ENCODE assay signal across 9 cellular contexts in the genomic region with DNA sequence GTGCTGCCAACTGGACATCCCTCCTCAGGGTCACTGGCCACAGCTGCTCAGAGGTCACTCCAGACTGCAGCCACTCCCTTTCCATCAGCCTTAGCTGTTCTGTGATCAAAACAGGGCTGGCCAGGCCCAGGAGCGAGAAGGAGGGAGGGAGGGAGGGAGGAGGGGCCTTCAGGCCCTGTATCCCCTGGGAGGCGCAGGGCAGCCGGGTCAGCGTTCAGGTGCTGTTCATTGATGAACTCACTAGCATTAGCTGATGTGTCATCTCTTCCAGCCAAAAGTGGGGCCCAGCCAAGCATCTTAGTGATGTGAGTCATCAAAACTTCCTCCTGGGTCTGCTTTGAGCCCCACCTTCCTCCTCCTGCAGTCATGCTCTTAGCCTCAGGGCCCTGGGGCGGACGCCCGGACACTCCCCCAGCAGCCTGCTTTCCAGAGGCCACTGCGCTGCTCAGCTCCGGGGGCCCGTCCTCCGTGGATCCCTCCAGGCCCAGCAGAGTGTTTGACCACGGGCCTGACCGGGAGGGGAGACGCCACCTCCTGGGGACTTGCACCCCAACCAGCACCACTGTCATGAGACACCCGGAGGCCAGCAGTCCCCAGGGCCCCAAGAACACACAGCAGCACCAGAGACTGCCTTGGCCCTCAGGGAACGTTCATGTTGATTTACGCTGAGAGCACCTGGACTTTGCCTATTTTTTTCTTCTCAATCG.
DNase-seq lines count a peak whose midpoint lies in the region; ATAC-seq and TF ChIP-seq lines count a peak whose summit lies in the region.
"Had no signal": no experiment of that assay in that cellular context is flagged by ENCODE, and none has a peak within 500 bp of the region (broad histone marks: within the 10 kb centered on the region; RNA-seq: fewer than 3 reads in every experiment).

No MANE protein-coding gene starts in this region.

- no peaks in the 10 kb centered on the region for H3K27me3 Mint-ChIP-seq in Caco-2 (ENCODE audit: insufficient read depth, unreplicated experiment)
- no peaks in the 10 kb centered on the region for H3K27me3 Mint-ChIP-seq in activated naive CD8-positive, alpha-beta T cell treated with anti-CD3 and anti-CD28 coated beads, Interleukin-2, amount 50 U/mL, for 24 hours

- H3K4me3 Mint-ChIP-seq in Caco-2 (ENCODE audit: unreplicated experiment) = no peak overlapping the region
- no peak overlapping the region for H3K4me3 Mint-ChIP-seq in activated naive CD8-positive, alpha-beta T cell treated with anti-CD3 and anti-CD28 coated beads, Interleukin-2, amount 50 U/mL, for 24 hours
- H3K4me3 Mint-ChIP-seq: neural crest cell had no signal

- ATAC-seq in Panc1 (peak; percentile 92), GM18907 (IDR thresholded peaks at IDR 0.05; ENCODE audit: unreplicated experiment) (no peak)
- peak; percentile 94 for ATAC-seq in activated naive CD8-positive, alpha-beta T cell treated with anti-CD3 and anti-CD28 coated beads, Interleukin-2, amount 50 U/mL, for 24 hours

- H3K4me3 ChIP-seq in Caco-2 (ENCODE audit: low read depth, low read length) (no peak overlapping the region), H7 (ENCODE audit: insufficient read depth, low read depth, low read length) (no peak overlapping the region), Panc1 (ENCODE audit: low read depth in 2 of 2, low read length in 2 of 2) (peak overlapping the region in 1 of 2 experiments; percentile 29; a peak in 3 of 4 replicates), kidney epithelial cell (ENCODE audit: low read depth, low read length) (no peak overlapping the region)

- peak; percentile 64 to 89 for DNase-seq in Caco-2
- DNase-seq in H7 = peak; percentile 76
- DNase-seq in Panc1 (ENCODE audit: low read depth, low spot score) = peak; percentile 98
- peak; percentile 68 for DNase-seq in activated naive CD8-positive, alpha-beta T cell treated with anti-CD3 and anti-CD28 coated beads, Interleukin-2, amount 50 U/mL, for 24 hours
- DNase-seq in kidney epithelial cell (ENCODE audit: low read depth) = peak; percentile 97
- DNase-seq in stimulated activated CD4-positive, alpha-beta T cell treated with anti-CD3 and anti-CD28 coated beads, TNF-alpha, amount 100 ng/mL, for 24 hours (ENCODE audit: low read depth in 3 of 3) = peak; percentile 26 to 63 (median 28)
- no peak for DNase-seq in superior temporal gyrus (ENCODE audit: extremely low spot score)

- H3K27me3 ChIP-seq in Caco-2 (replicated peaks; ENCODE audit: control insufficient read depth, insufficient read depth, low read length) (no peaks in the 10 kb centered on the region), H7 (ENCODE audit: control insufficient read depth, insufficient read depth, low read length) (no peaks in the 10 kb centered on the region), Panc1 (ENCODE audit: control insufficient read depth, insufficient read depth, low read length) (no peaks in the 10 kb centered on the region), kidney epithelial cell (ENCODE audit: control insufficient read depth, insufficient read depth, low read length) (no peaks in the 10 kb centered on the region)

- H3K9me3 Mint-ChIP-seq in Caco-2 (ENCODE audit: unreplicated experiment) = no peaks in the 10 kb centered on the region
- no peaks in the 10 kb centered on the region for H3K9me3 Mint-ChIP-seq in activated naive CD8-positive, alpha-beta T cell treated with anti-CD3 and anti-CD28 coated beads, Interleukin-2, amount 50 U/mL, for 24 hours
- H3K9me3 Mint-ChIP-seq: neural crest cell had no signal

- TF ChIP-seq CTCF in Caco-2 (IDR thresholded peaks at IDR 0.05; ENCODE audit: insufficient read depth in 1 of 2, low read depth in 1 of 2, low read length in 1 of 2, severe bottlenecking in 1 of 2, unreplicated experiment in 1 of 2) = no peak
- TF ChIP-seq CTCF in Panc1 (IDR thresholded peaks at IDR 0.05) = no peak
- TF ChIP-seq CTCF in kidney epithelial cell (IDR thresholded peaks at IDR 0.05; ENCODE audit: insufficient read depth, low read length, poor library complexity, severe bottlenecking) = no peak

- H3K27ac Mint-ChIP-seq in Caco-2 (ENCODE audit: unreplicated experiment) = peak overlapping the region; percentile 69
- peak overlapping the region; percentile 42 for H3K27ac Mint-ChIP-seq in activated naive CD8-positive, alpha-beta T cell treated with anti-CD3 and anti-CD28 coated beads, Interleukin-2, amount 50 U/mL, for 24 hours

- peak overlapping the region; percentile 88 for H3K27ac ChIP-seq in Panc1 (ENCODE audit: low read length)

- H3K9me3 ChIP-seq in Caco-2 = no peaks in the 10 kb centered on the region
- H3K9me3 ChIP-seq in Panc1 (ENCODE audit: control insufficient read depth, insufficient read depth, low read depth, low read length) = no peaks in the 10 kb centered on the region

- no TSS peak for BruUV-seq in Caco-2 (replicated peaks; lab: Mats Ljungman, UMichigan)
- BruUV-seq in Panc1 (replicated peaks; lab: Mats Ljungman, UMichigan) = no TSS peak

- CTCF ChIA-PET in Caco-2 (lab: Charles Lee) (interaction anchor here (1.0 to 1.7 kb wide), 2 partner anchors 9 to 31 kb away, joined by 3 read pairs; no protein-coding TSS in a partner anchor), Panc1 (lab: Charles Lee) (interaction anchor here (1.0 kb wide), 1 partner anchor 9 kb away, joined by 4 read pairs; no protein-coding TSS in a partner anchor)

- POLR2A ChIA-PET in Caco-2 (lab: Charles Lee) (interaction anchor here (1.0 kb wide), 1 partner anchor 9 kb away, joined by 3 read pairs; no protein-coding TSS in a partner anchor), Panc1 (lab: Charles Lee) (interaction anchor here (0.6 kb wide), 3 partner anchors 10 to 51 kb away, joined by 4 to 7 read pairs (median 4); no protein-coding TSS in a partner anchor)

- H3K4me1 Mint-ChIP-seq in Caco-2 (ENCODE audit: low read depth, unreplicated experiment) = peaks cover 7% of the 10 kb centered on the region
- H3K4me1 Mint-ChIP-seq in activated naive CD8-positive, alpha-beta T cell treated with anti-CD3 and anti-CD28 coated beads, Interleukin-2, amount 50 U/mL, for 24 hours = peaks cover 26% of the 10 kb centered on the region

- H3K36me3 ChIP-seq in Caco-2 (ENCODE audit: control insufficient read depth, insufficient read depth, low read length) = no peaks in the 10 kb centered on the region
- H3K36me3 ChIP-seq in H7 (replicated peaks; ENCODE audit: control insufficient read depth, insufficient read depth, low read length) = no peaks in the 10 kb centered on the region
- H3K36me3 ChIP-seq in Panc1 (ENCODE audit: control insufficient read depth, insufficient read depth, low read length) = no peaks in the 10 kb centered on the region
- no peaks in the 10 kb centered on the region for H3K36me3 ChIP-seq in kidney epithelial cell (ENCODE audit: control insufficient read depth, insufficient read depth, low read length)

- H3K36me3 Mint-ChIP-seq in Caco-2 (ENCODE audit: insufficient read depth, unreplicated experiment) = peaks cover 4% of the 10 kb centered on the region
- no peaks in the 10 kb centered on the region for H3K36me3 Mint-ChIP-seq in activated naive CD8-positive, alpha-beta T cell treated with anti-CD3 and anti-CD28 coated beads, Interleukin-2, amount 50 U/mL, for 24 hours (ENCODE audit: low read depth)

- intact Hi-C loops in Caco-2 (cut with micrococcal nuclease; ENCODE audit: unreplicated experiment) (loop anchor here (1.0 kb wide), 1 partner anchor 9 kb away; no protein-coding TSS in a partner anchor), Panc1 (cut with micrococcal nuclease; ENCODE audit: unreplicated experiment) (no loop called here)

- in situ Hi-C loops in Panc1 (cut with HindIII; ENCODE audit: low pct_unique_long_range_greater_than_20kb, low sequenced_read_pairs) = no loop called here

- H3K4me1 ChIP-seq in Caco-2 = peaks cover 18% of the 10 kb centered on the region
- H3K4me1 ChIP-seq in Panc1 (ENCODE audit: control insufficient read depth, insufficient read depth, low read length) = peaks cover 40% of the 10 kb centered on the region
